In genomic region chr14:59630281-59630963, GRCh38 we compare ENCODE assay signal across 9 cellular contexts. TPM values are rescaled to one million over a fixed set of nuclear protein-coding genes. Genes with fewer than 3 reads are reported as not detected.
DNase-seq lines count a peak whose midpoint lies in the region; ATAC-seq, FAIRE-seq and TF ChIP-seq lines count a peak whose summit lies in the region.
"Had no signal": no experiment of that assay in that cellular context is flagged by ENCODE, and none has a peak within 500 bp of the region (broad histone marks: within the 10 kb centered on the region; RNA-seq: fewer than 3 reads in every experiment).

No MANE protein-coding gene starts in this region.

- TF ChIP-seq CTCF in fibroblast of the aortic adventitia (IDR thresholded peaks at IDR 0.05; ENCODE audit: insufficient read depth, low read length) (no peak), psoas muscle (IDR thresholded peaks at IDR 0.05) (no peak)

- H3K27ac ChIP-seq in psoas muscle: no peak overlapping the region

- no peak overlapping the region for H3K4me3 Mint-ChIP-seq in activated naive CD4-positive, alpha-beta T cell treated with anti-CD3 and anti-CD28 coated beads, Interleukin-2, amount 10 ng/mL, durations not matched to agents 7 days and 5 days

- no peak for TF ChIP-seq POLR2A in H54 (IDR thresholded peaks at IDR 0.05; ENCODE audit: low read depth, low read length)

- DNase-seq in HEK293T (ENCODE audit: extremely low spot score) (peak; percentile 71), NT2/D1 (ENCODE audit: low read depth, low spot score) (no peak), fibroblast of the aortic adventitia (ENCODE audit: low read depth) (no peak), psoas muscle (no peak), H54 (ENCODE audit: insufficient read length, low spot score) (no peak), mucosa of gallbladder (ENCODE audit: low spot score) (no peak)
- no peak for DNase-seq in activated naive CD4-positive, alpha-beta T cell treated with anti-CD3 and anti-CD28 coated beads, Interleukin-2, amount 10 ng/mL, durations not matched to agents 7 days and 5 days

- H3K9me3 Mint-ChIP-seq in activated naive CD4-positive, alpha-beta T cell treated with anti-CD3 and anti-CD28 coated beads, Interleukin-2, amount 10 ng/mL, durations not matched to agents 7 days and 5 days: no peaks in the 10 kb centered on the region

- no peak overlapping the region for H3K27ac Mint-ChIP-seq in activated naive CD4-positive, alpha-beta T cell treated with anti-CD3 and anti-CD28 coated beads, Interleukin-2, amount 10 ng/mL, durations not matched to agents 7 days and 5 days

- FAIRE-seq in H54 (lab: Jason Lieb, UNC): no peak

- peaks cover 20% of the 10 kb centered on the region for H3K27me3 ChIP-seq in NT2/D1 (ENCODE audit: insufficient read depth, insufficient read length)
- peaks cover 5 to 26% (median 12%) of the 10 kb centered on the region in 3 donors for H3K27me3 ChIP-seq in psoas muscle (ENCODE audit: insufficient read depth in 3 of 3, low read length in 2 of 3)

- peak overlapping the region; percentile 59 for H3K4me3 ChIP-seq in NT2/D1 (ENCODE audit: insufficient read length, low read depth)
- peak overlapping the region; percentile 43 for H3K4me3 ChIP-seq in fibroblast of the aortic adventitia (ENCODE audit: low read depth, low read length)
- peak overlapping the region; percentile 51 for H3K4me3 ChIP-seq in psoas muscle

- H3K36me3 Mint-ChIP-seq in activated naive CD4-positive, alpha-beta T cell treated with anti-CD3 and anti-CD28 coated beads, Interleukin-2, amount 10 ng/mL, durations not matched to agents 7 days and 5 days: no peaks in the 10 kb centered on the region

- H3K27me3 Mint-ChIP-seq in activated naive CD4-positive, alpha-beta T cell treated with anti-CD3 and anti-CD28 coated beads, Interleukin-2, amount 10 ng/mL, durations not matched to agents 7 days and 5 days: peaks cover 37% of the 10 kb centered on the region

- CTCF ChIA-PET in HEK293T (lab: Yijun Ruan, JAX): interaction anchor here (3.3 kb wide), 1 partner anchor 268 kb away, joined by 7 read pairs; no protein-coding TSS in a partner anchor
- CTCF ChIA-PET in activated naive CD4-positive, alpha-beta T cell treated with anti-CD3 and anti-CD28 coated beads, Interleukin-2, amount 10 ng/mL, durations not matched to agents 7 days and 5 days (lab: Charles Lee): no interaction called here

- H3K9ac ChIP-seq in NT2/D1 (ENCODE audit: insufficient read length, low read depth): peak overlapping the region; percentile 72

- H3K4me1 Mint-ChIP-seq in activated naive CD4-positive, alpha-beta T cell treated with anti-CD3 and anti-CD28 coated beads, Interleukin-2, amount 10 ng/mL, durations not matched to agents 7 days and 5 days: peaks cover 3% of the 10 kb centered on the region

- 1 to 2% (median 1%) methylated on average over 57 of the region's 57 CpGs for WGBS in psoas muscle, 3 donors

- intact Hi-C loops in psoas muscle (cut with DNase I): no loop called here

- H3K9me3 ChIP-seq in NT2/D1 (ENCODE audit: insufficient read depth, low read length): no peaks in the 10 kb centered on the region
- H3K9me3 ChIP-seq in psoas muscle: peaks cover 5% of the 10 kb centered on the region

- H3K4me1 ChIP-seq in NT2/D1 (ENCODE audit: insufficient read depth, insufficient read length): no peaks in the 10 kb centered on the region
- no peaks in the 10 kb centered on the region for H3K4me1 ChIP-seq in psoas muscle

- ATAC-seq in psoas muscle: no peak
- ATAC-seq in GM18873 (IDR thresholded peaks at IDR 0.05; ENCODE audit: low FRiP score, unreplicated experiment): no peak

- POLR2A ChIA-PET in HEK293T (lab: Yijun Ruan, JAX): interaction anchor here (0.7 kb wide), 1 partner anchor 80 kb away, joined by 3 read pairs; no protein-coding TSS in a partner anchor

- no peaks in the 10 kb centered on the region for H3K36me3 ChIP-seq in NT2/D1 (ENCODE audit: insufficient read depth, insufficient read length, low read length)
- H3K36me3 ChIP-seq in psoas muscle (ENCODE audit: insufficient read depth in 1 of 2, low read depth in 1 of 2): no peaks in the 10 kb centered on the region

TF ChIP-seq in HEK293T, 16 proteins besides CTCF, POLR2A, EP300 and RAD21:
- TF ChIP-seq L3MBTL2 (conservative IDR thresholded peaks at IDR 0.05): peak; percentile 74; the same call in 1 of the 2 replicates
- TF ChIP-seq CTBP1 (IDR thresholded peaks at IDR 0.05; ENCODE audit: borderline replicate concordance): no peak
- no peak for TF ChIP-seq ARNT (IDR thresholded peaks at IDR 0.05)
- no peak for TF ChIP-seq HDGF (IDR thresholded peaks at IDR 0.05; ENCODE audit: borderline replicate concordance)

RNA-seq across cellular contexts. Expression of gene CCDC175, which starts 53.8 kb away (rescaled TPM):
- not detected in 2 replicates for total RNA-seq in fibroblast of the aortic adventitia (ENCODE audit: low replicate concordance)
- not detected for total RNA-seq in psoas muscle
- polyA plus RNA-seq in psoas muscle: not detected
- 0.58 TPM for total RNA-seq in mucosa of gallbladder
- total RNA-seq: LHCN-M2 had no signal
